Comparison of ENCODE assay signal across 12 cellular contexts in genomic region chr2:20501974-20502373, GRCh38. TPM values are rescaled to one million over a fixed set of nuclear protein-coding genes. Genes with fewer than 3 reads are reported as not detected.
DNase-seq lines count a peak whose midpoint lies in the region; ATAC-seq lines count a peak whose summit lies in the region.
"Had no signal": no experiment of that assay in that cellular context is flagged by ENCODE, and none has a peak within 500 bp of the region (broad histone marks: within the 10 kb centered on the region; RNA-seq: fewer than 3 reads in every experiment).

No MANE protein-coding gene starts in this region.

- DNase-seq in EL (peak; percentile 93), NOMO-1 (lab: John Stamatoyannopoulos, UW; ENCODE audit: unreplicated experiment in 2 of 2) (peak; percentile 79 to 83), dedifferentiated amniotic fluid mesenchymal stem cell (ENCODE audit: extremely low spot score) (peak; percentile 75), non-pigmented ciliary epithelial cell (ENCODE audit: low read depth) (peak; percentile 94), aorta (no peak), C1 segment of cervical spinal cord (lab: John Stamatoyannopoulos, UW) (no peak), NCI-H2107 (lab: John Stamatoyannopoulos, UW) (no peak)
- DNase-seq: activated CD4-positive, alpha-beta memory T cell treated with anti-CD3 and anti-CD28 coated beads, Interleukin-2, amount 10 ng/mL, durations not matched to agents 7 days and 5 days; midbrain; NCI-H1092; SHP77 treated with DMSO at 0.1 percent for 48 hours had no signal

- H3K27me3 ChIP-seq in aorta (ENCODE audit: control insufficient read depth in 1 of 2, insufficient read depth in 2 of 2, low read length in 1 of 2), result no peaks in the 10 kb centered on the region

- intact Hi-C loops in aorta (cut with DNase I), result no loop called here

- no peaks in the 10 kb centered on the region for H3K36me3 ChIP-seq in aorta (ENCODE audit: control insufficient read depth in 1 of 2, insufficient read depth in 2 of 2, low read length in 1 of 2)

- no peak overlapping the region for H3K27ac ChIP-seq in aorta (ENCODE audit: low read depth in 1 of 2, low read length in 2 of 2)

- ATAC-seq in aorta (ENCODE audit: low FRiP score), result no peak
- no peak for ATAC-seq in HG03342 (IDR thresholded peaks at IDR 0.05; ENCODE audit: unreplicated experiment)

- H3K4me1 ChIP-seq in aorta (ENCODE audit: control insufficient read depth in 1 of 2, insufficient read depth in 2 of 2, low read length in 2 of 2), result no peaks in the 10 kb centered on the region

- WGBS in aorta, 2 donors, result 89 to 91% methylated on average over 4 of the region's 4 CpGs

- no peaks in the 10 kb centered on the region for H3K9me3 ChIP-seq in aorta (ENCODE audit: control insufficient read depth, low read length)

- H3K4me3 ChIP-seq in aorta (ENCODE audit: low read length in 2 of 2), result no peak overlapping the region

RNA-seq across cellular contexts. Expression of gene RHOB, which starts 55.1 kb away (rescaled TPM):
- 1,000 to 10,000 TPM in 1 of 2 donors, 100 to 1,000 TPM in 1; 271 to 1,049 TPM for total RNA-seq in aorta
- polyA plus RNA-seq in aorta, result 100 to 1,000 TPM; 150 to 580 TPM

Comparison
In these comparisons a context has a peak if more than half of its experiments do, and no peak if none do; other contexts are left out.
1. DNase-seq: peak in EL (single experiment), NOMO-1 (2 of 2), dedifferentiated amniotic fluid mesenchymal stem cell (single experiment) and non-pigmented ciliary epithelial cell (single experiment); none in aorta (0 of 2), C1 segment of cervical spinal cord (0 of 14) and NCI-H2107 (single experiment).